ENCODE assay signal across 27 cellular contexts in genomic region chr1:32094721-32095521, GRCh38. TPM values are rescaled to one million over a fixed set of nuclear protein-coding genes. Genes with fewer than 3 reads are reported as not detected.
A peak's percentile ranks its signal among the peaks of the same experiment; 100 is the strongest.
DNase-seq lines count a peak whose midpoint lies in the region; ATAC-seq, FAIRE-seq and TF ChIP-seq lines count a peak whose summit lies in the region.
"Had no signal": no experiment of that assay in that cellular context is flagged by ENCODE, and none has a peak within 500 bp of the region (broad histone marks: within the 10 kb centered on the region; RNA-seq: fewer than 3 reads in every experiment).

No MANE protein-coding gene starts in this region.

- TF ChIP-seq CTCF in HepG2 (CRISPR knock-in tag; IDR thresholded peaks at IDR 0.05) (no peak), transverse colon (IDR thresholded peaks at IDR 0.05) (no peak), Caco-2 (IDR thresholded peaks at IDR 0.05; ENCODE audit: insufficient read depth in 1 of 2, low read depth in 1 of 2, low read length in 1 of 2, severe bottlenecking in 1 of 2, unreplicated experiment in 1 of 2) (no peak), upper lobe of left lung (IDR thresholded peaks at IDR 0.05) (no peak)

- peak overlapping the region; percentile 69 for H3K9ac ChIP-seq in endocrine pancreas (ENCODE audit: control insufficient read depth, insufficient read depth, low read length)
- H3K9ac ChIP-seq in HepG2 (ENCODE audit: insufficient read depth, low read depth, low read length) = no peak overlapping the region

- no peaks in the 10 kb centered on the region for H4K20me1 ChIP-seq in HepG2 (ENCODE audit: insufficient read depth, low read length)

- H3K27ac ChIP-seq in HepG2 (ENCODE audit: extremely low read length, insufficient read depth, low read length) = no peak overlapping the region
- H3K27ac ChIP-seq in transverse colon = peak overlapping the region in 1 of 4 donors; percentile 36
- no peak overlapping the region for H3K27ac ChIP-seq in upper lobe of left lung
- H3K27ac ChIP-seq: RWPE1, sigmoid colon had no signal

- H3K4me1 ChIP-seq in endocrine pancreas (ENCODE audit: control insufficient read depth, insufficient read depth, low read length) (peaks cover 7% of the 10 kb centered on the region), HepG2 (ENCODE audit: insufficient read depth, low read length) (no peaks in the 10 kb centered on the region), transverse colon (no peaks in the 10 kb centered on the region), Caco-2 (no peaks in the 10 kb centered on the region), upper lobe of left lung (no peaks in the 10 kb centered on the region)
- H3K4me1 ChIP-seq: sigmoid colon had no signal

- intact Hi-C loops in activated naive CD4-positive, alpha-beta T cell treated with anti-CD3 and anti-CD28 coated beads for 36 hours (cut with micrococcal nuclease) = no loop called here
- intact Hi-C loops in HepG2 (cut with micrococcal nuclease; ENCODE audit: unreplicated experiment) (no loop called here), transverse colon (cut with DNase I; ENCODE audit: low total_unique reads) (no loop called here), Caco-2 (cut with micrococcal nuclease; ENCODE audit: unreplicated experiment) (no loop called here)

- ATAC-seq in HepG2 (no peak), upper lobe of left lung (ENCODE audit: low FRiP score in 2 of 2) (no peak)
- ATAC-seq: T-cell had no signal

- TF ChIP-seq POLR2A in HepG2 (IDR thresholded peaks at IDR 0.05; ENCODE audit: insufficient read depth in 1 of 2, low read depth in 2 of 2, low read length in 2 of 2) (no peak), transverse colon (IDR thresholded peaks at IDR 0.05) (no peak), upper lobe of left lung (IDR thresholded peaks at IDR 0.05) (no peak)

- TF ChIP-seq EP300 in HepG2 (IDR thresholded peaks at IDR 0.05; ENCODE audit: low read depth in 2 of 2, low read length in 2 of 2) (no peak), HepG2 (CRISPR knock-in tag; IDR thresholded peaks at IDR 0.05; ENCODE audit: borderline replicate concordance) (no peak), transverse colon (IDR thresholded peaks at IDR 0.05; ENCODE audit: low read depth) (no peak), upper lobe of left lung (IDR thresholded peaks at IDR 0.05) (no peak)

- BruUV-seq in HepG2 (replicated peaks; lab: Mats Ljungman, UMichigan) (no TSS peak), Caco-2 (replicated peaks; lab: Mats Ljungman, UMichigan) (no TSS peak)

- no peak for DNase-seq in activated naive CD4-positive, alpha-beta T cell treated with anti-CD3 and anti-CD28 coated beads for 36 hours
- no peak for DNase-seq in activated naive CD4-positive, alpha-beta T cell treated with anti-CD3 and anti-CD28 coated beads, Interleukin-2, amount 50 U/mL, for 16 hours
- DNase-seq in HepG2 (ENCODE audit: low spot score) (no peak), transverse colon (peak; percentile 20), NCI-H2081 (lab: John Stamatoyannopoulos, UW) (no peak), Caco-2 (no peak), upper lobe of left lung (no peak)
- DNase-seq: 8988T; activated B cell treated with CpG ODN at 0.5 μM for 24 hours; activated CD4-positive, alpha-beta T cell treated with anti-CD3 and anti-CD28 coated beads, Interleukin-2, amount 50 U/mL, for 4 hours; activated naive CD8-positive, alpha-beta T cell treated with anti-CD3 and anti-CD28 coated beads for 36 hours; glutamatergic neuron; Karpas-422; kidney; MV-4-11; NCI-H187 treated with DMSO at 0.1 percent for 48 hours; NCI-H526; sigmoid colon; stimulated activated CD4-positive, alpha-beta T cell treated with anti-CD3 and anti-CD28 coated beads, Interleukin-15, amount 100 ng/mL, for 24 hours; stimulated activated naive CD4-positive, alpha-beta T cell; T-cell had no signal

- H3K4me3 ChIP-seq in endocrine pancreas (ENCODE audit: control insufficient read depth, insufficient read depth, low read length) (no peak overlapping the region), HepG2 (replicated peaks in 1 of 3; ENCODE audit: insufficient read depth in 1 of 3, low read depth in 2 of 3, low read length in 3 of 3) (no peak overlapping the region), transverse colon (no peak overlapping the region), Caco-2 (ENCODE audit: low read depth, low read length) (no peak overlapping the region), upper lobe of left lung (no peak overlapping the region)
- H3K4me3 ChIP-seq: lung, sigmoid colon had no signal

- H3K27me3 ChIP-seq in endocrine pancreas (ENCODE audit: control insufficient read depth, insufficient read depth, low read length) (no peaks in the 10 kb centered on the region), HepG2 (ENCODE audit: control insufficient read depth in 1 of 2, insufficient read depth in 2 of 2, low read length in 2 of 2) (no peaks in the 10 kb centered on the region), transverse colon (no peaks in the 10 kb centered on the region), Caco-2 (replicated peaks; ENCODE audit: control insufficient read depth, insufficient read depth, low read length) (no peaks in the 10 kb centered on the region), upper lobe of left lung (no peaks in the 10 kb centered on the region)
- H3K27me3 ChIP-seq: sigmoid colon had no signal

- in situ Hi-C loops in HepG2 (cut with HindIII; ENCODE audit: extremely low pct_ligation_motif_present, low pct_unique_long_range_greater_than_20kb) (no loop called here), transverse colon (cut with MboI; ENCODE audit: low pct_ligation_motif_present in 1 of 4, low pct_unique_long_range_greater_than_20kb in 1 of 4, low sequenced_read_pairs in 3 of 4) (no loop called here)

- H3K79me2 ChIP-seq in HepG2 (ENCODE audit: insufficient read depth, low read length) = no peaks in the 10 kb centered on the region

- no peaks in the 10 kb centered on the region for H3K27me3 Mint-ChIP-seq in activated naive CD4-positive, alpha-beta T cell treated with anti-CD3 and anti-CD28 coated beads for 36 hours (ENCODE audit: low read depth)
- H3K27me3 Mint-ChIP-seq in Caco-2 (ENCODE audit: insufficient read depth, unreplicated experiment) = no peaks in the 10 kb centered on the region
- H3K27me3 Mint-ChIP-seq: activated B cell treated with CpG ODN at 0.5 μM for 24 hours; activated naive CD8-positive, alpha-beta T cell treated with anti-CD3 and anti-CD28 coated beads for 36 hours; T-cell had no signal

- H3K36me3 ChIP-seq in endocrine pancreas (ENCODE audit: control insufficient read depth, insufficient read depth, low read length) = no peaks in the 10 kb centered on the region
- H3K36me3 ChIP-seq in HepG2 (replicated peaks in 1 of 2; ENCODE audit: control insufficient read depth in 1 of 2, insufficient read depth in 2 of 2, low read length in 2 of 2) = peaks cover 19 to 33% of the 10 kb centered on the region in 2 experiments; a peak in 4 of 5 replicates
- H3K36me3 ChIP-seq in transverse colon = peaks cover 0 to 33% (median 8%) of the 10 kb centered on the region in 4 donors
- H3K36me3 ChIP-seq in Caco-2 (ENCODE audit: control insufficient read depth, insufficient read depth, low read length) = no peaks in the 10 kb centered on the region
- peaks cover 5 to 88% (median 57%) of the 10 kb centered on the region in 4 donors for H3K36me3 ChIP-seq in upper lobe of left lung

- H3K4me2 ChIP-seq in HepG2 (ENCODE audit: low read depth, low read length) = no peak overlapping the region

- 92% methylated on average over 6 of the region's 11 CpGs for WGBS in HepG2 (ENCODE audit: low lambda C conversion rate)
- WGBS in transverse colon (ENCODE audit: low coverage in 1 of 2), 2 donors = 82 to 93% methylated on average over 2 to 11 of the region's 11 CpGs
- 93 to 99% methylated on average over 11 of the region's 11 CpGs for WGBS in upper lobe of left lung, 2 donors

- H3K9me3 Mint-ChIP-seq in activated naive CD4-positive, alpha-beta T cell treated with anti-CD3 and anti-CD28 coated beads for 36 hours = no peaks in the 10 kb centered on the region
- H3K9me3 Mint-ChIP-seq in Caco-2 (ENCODE audit: unreplicated experiment) = no peaks in the 10 kb centered on the region
- H3K9me3 Mint-ChIP-seq: activated B cell treated with CpG ODN at 0.5 μM for 24 hours; activated naive CD8-positive, alpha-beta T cell treated with anti-CD3 and anti-CD28 coated beads for 36 hours; T-cell had no signal

- no peaks in the 10 kb centered on the region for H3K4me1 Mint-ChIP-seq in activated naive CD4-positive, alpha-beta T cell treated with anti-CD3 and anti-CD28 coated beads for 36 hours (ENCODE audit: low read depth)
- no peaks in the 10 kb centered on the region for H3K4me1 Mint-ChIP-seq in Caco-2 (ENCODE audit: low read depth, unreplicated experiment)
- H3K4me1 Mint-ChIP-seq: activated B cell treated with CpG ODN at 0.5 μM for 24 hours; activated naive CD8-positive, alpha-beta T cell treated with anti-CD3 and anti-CD28 coated beads for 36 hours; T-cell had no signal

- no peak overlapping the region for H3K4me3 Mint-ChIP-seq in activated naive CD4-positive, alpha-beta T cell treated with anti-CD3 and anti-CD28 coated beads for 36 hours
- no peak overlapping the region for H3K4me3 Mint-ChIP-seq in Caco-2 (ENCODE audit: unreplicated experiment)
- H3K4me3 Mint-ChIP-seq: activated B cell treated with CpG ODN at 0.5 μM for 24 hours; activated naive CD8-positive, alpha-beta T cell treated with anti-CD3 and anti-CD28 coated beads for 36 hours; T-cell had no signal

- H3K9me3 ChIP-seq in endocrine pancreas (ENCODE audit: control insufficient read depth, low read length) (no peaks in the 10 kb centered on the region), HepG2 (ENCODE audit: low read length) (no peaks in the 10 kb centered on the region), transverse colon (no peaks in the 10 kb centered on the region), Caco-2 (no peaks in the 10 kb centered on the region), upper lobe of left lung (no peaks in the 10 kb centered on the region)
- H3K9me3 ChIP-seq: sigmoid colon had no signal

- H2AFZ ChIP-seq in HepG2 (ENCODE audit: low read length) = no peak overlapping the region

- peak overlapping the region; percentile 10 for H3K27ac Mint-ChIP-seq in activated naive CD4-positive, alpha-beta T cell treated with anti-CD3 and anti-CD28 coated beads for 36 hours
- no peak overlapping the region for H3K27ac Mint-ChIP-seq in Caco-2 (ENCODE audit: unreplicated experiment)
- H3K27ac Mint-ChIP-seq: activated B cell treated with CpG ODN at 0.5 μM for 24 hours; activated naive CD8-positive, alpha-beta T cell treated with anti-CD3 and anti-CD28 coated beads for 36 hours had no signal

- POLR2A ChIA-PET in HepG2 (lab: Yijun Ruan, JAX) = interaction anchor here (1.1 to 1.3 kb wide), 2 partner anchors 13 to 22 kb away, joined by 4 read pairs; partner anchors contain the start of genes KPNA6 and TMEM39B
- POLR2A ChIA-PET in Caco-2 (lab: Charles Lee) = no interaction called here

- CTCF ChIA-PET in activated naive CD4-positive, alpha-beta T cell treated with anti-CD3 and anti-CD28 coated beads for 36 hours (lab: Charles Lee) = interaction anchor here (0.6 kb wide), 1 partner anchor 14 kb away, joined by 3 read pairs; no protein-coding TSS in a partner anchor
- CTCF ChIA-PET in HepG2 (lab: Yijun Ruan, JAX; ENCODE audit: low intra/inter-chr PET ratio, low total read pairs) (no interaction called here), Caco-2 (lab: Charles Lee) (interaction anchor here (0.5 kb wide), 1 partner anchor 13 kb away, joined by 3 read pairs; the partner anchor contains the start of gene KPNA6)

- TF ChIP-seq RAD21 in HepG2 (CRISPR knock-in tag; IDR thresholded peaks at IDR 0.05) = no peak

- FAIRE-seq in HepG2 (lab: Jason Lieb, UNC) = no peak
- FAIRE-seq: astrocyte, D721Med, H1, kidney had no signal

- H3K36me3 Mint-ChIP-seq in activated naive CD4-positive, alpha-beta T cell treated with anti-CD3 and anti-CD28 coated beads for 36 hours (ENCODE audit: low read depth) = peaks cover 33% of the 10 kb centered on the region
- peaks cover 17% of the 10 kb centered on the region for H3K36me3 Mint-ChIP-seq in Caco-2 (ENCODE audit: insufficient read depth, unreplicated experiment)

RNA-seq across cellular contexts. Expression of gene KPNA6, which starts 12.9 kb away (rescaled TPM):
- total RNA-seq in activated naive CD4-positive, alpha-beta T cell treated with anti-CD3 and anti-CD28 coated beads for 36 hours = 10 to 100 TPM; 74.5 to 75.0 TPM
- 47.5 and 111 TPM in 2 replicates for total RNA-seq in HepG2 (2016; rRNA removed; fragmentation: Illumina TruSeq; extraction: Trizol)
- 6.5 and 6.8 TPM in 2 replicates for total RNA-seq in HepG2 (2016; cell fraction: cytosol; rRNA removed; fragmentation: Illumina TruSeq; extraction: Trizol; ENCODE audit: low read depth)
- total RNA-seq in HepG2 (2016; cell fraction: insoluble cytoplasmic fraction; rRNA removed; fragmentation: Illumina TruSeq; extraction: Trizol) = 45.2 and 102 TPM in 2 replicates
- 10.4 and 10.9 TPM in 2 replicates for total RNA-seq in HepG2 (2016; cell fraction: membrane; rRNA removed; fragmentation: Illumina TruSeq; extraction: Trizol)
- total RNA-seq in HepG2 (2016; cell fraction: nucleus; rRNA removed; fragmentation: Illumina TruSeq; extraction: Trizol) = 29.9 and 31.0 TPM in 2 replicates
- polyA plus RNA-seq in HepG2 (2011; rRNA removed) = 18.6 and 22.0 TPM in 2 replicates
- polyA plus RNA-seq in HepG2 (2011; cell fraction: cytosol; rRNA removed) = 14.3 and 18.5 TPM in 2 replicates
- 9.5 and 12.0 TPM in 2 replicates for polyA plus RNA-seq in HepG2 (2011; cell fraction: nucleus; rRNA removed)
- 12.5 and 14.5 TPM in 2 replicates for polyA plus RNA-seq in HepG2 (2012)
- 0.94 and 1.1 TPM in 2 replicates for polyA plus RNA-seq in HepG2 (2016; cell fraction: cytosol; fragmentation: Illumina TruSeq; extraction: Trizol; ENCODE audit: low read depth)
- 28.1 and 30.9 TPM in 2 replicates for polyA plus RNA-seq in HepG2 (2016; cell fraction: insoluble cytoplasmic fraction; fragmentation: Illumina TruSeq; extraction: Trizol; ENCODE audit: low read depth)
- polyA plus RNA-seq in HepG2 (2016; cell fraction: membrane; fragmentation: Illumina TruSeq; extraction: Trizol; ENCODE audit: low read depth) = 2.8 and 3.0 TPM in 2 replicates
- 21.6 and 24.1 TPM in 2 replicates for polyA plus RNA-seq in HepG2 (2016; cell fraction: nucleus; fragmentation: Illumina TruSeq; extraction: Trizol; ENCODE audit: insufficient read depth, low read depth)
- 46.5 and 64.8 TPM in 2 replicates for polyA minus RNA-seq in HepG2 (2011; rRNA and poly(A)+ RNA removed; ENCODE audit: low replicate concordance)
- polyA minus RNA-seq in HepG2 (2011; cell fraction: cytosol; rRNA and poly(A)+ RNA removed) = 22.9 and 31.6 TPM in 2 replicates
- polyA minus RNA-seq in HepG2 (2011; cell fraction: nucleus; rRNA and poly(A)+ RNA removed) = 14.4 and 17.8 TPM in 2 replicates
- total RNA-seq in transverse colon = 10 to 100 TPM; 20.5 to 30.5 (median 25.4) TPM
- total RNA-seq in Caco-2 (2022) = 49.8 and 52.8 TPM in 2 replicates
- total RNA-seq in upper lobe of left lung = 10 to 100 TPM; 16.8 to 53.8 (median 42.0) TPM

RNA-seq across cellular contexts. Expression of gene TMEM39B, which starts 22.2 kb away (rescaled TPM):
- 10 to 100 TPM; 17.2 to 17.6 TPM for total RNA-seq in activated naive CD4-positive, alpha-beta T cell treated with anti-CD3 and anti-CD28 coated beads for 36 hours
- 3.1 and 4.9 TPM in 2 replicates for total RNA-seq in HepG2 (2016; rRNA removed; fragmentation: Illumina TruSeq; extraction: Trizol)
- total RNA-seq in HepG2 (2016; cell fraction: cytosol; rRNA removed; fragmentation: Illumina TruSeq; extraction: Trizol; ENCODE audit: low read depth) = 2.9 and 3.2 TPM in 2 replicates
- total RNA-seq in HepG2 (2016; cell fraction: insoluble cytoplasmic fraction; rRNA removed; fragmentation: Illumina TruSeq; extraction: Trizol) = 3.4 and 4.4 TPM in 2 replicates
- 4.0 and 4.6 TPM in 2 replicates for total RNA-seq in HepG2 (2016; cell fraction: membrane; rRNA removed; fragmentation: Illumina TruSeq; extraction: Trizol)
- 4.6 and 5.6 TPM in 2 replicates for total RNA-seq in HepG2 (2016; cell fraction: nucleus; rRNA removed; fragmentation: Illumina TruSeq; extraction: Trizol)
- polyA plus RNA-seq in HepG2 (2011; rRNA removed) = 10.4 and 12.9 TPM in 2 replicates
- polyA plus RNA-seq in HepG2 (2011; cell fraction: cytosol; rRNA removed) = 8.0 and 13.2 TPM in 2 replicates
- polyA plus RNA-seq in HepG2 (2011; cell fraction: nucleus; rRNA removed) = 15.7 and 16.8 TPM in 2 replicates
- polyA plus RNA-seq in HepG2 (2012) = 9.8 and 10.0 TPM in 2 replicates
- 4.1 and 4.5 TPM in 2 replicates for polyA plus RNA-seq in HepG2 (2016; cell fraction: cytosol; fragmentation: Illumina TruSeq; extraction: Trizol; ENCODE audit: low read depth)
- polyA plus RNA-seq in HepG2 (2016; cell fraction: insoluble cytoplasmic fraction; fragmentation: Illumina TruSeq; extraction: Trizol; ENCODE audit: low read depth) = 5.8 and 5.9 TPM in 2 replicates
- polyA plus RNA-seq in HepG2 (2016; cell fraction: membrane; fragmentation: Illumina TruSeq; extraction: Trizol; ENCODE audit: low read depth) = 4.4 and 4.9 TPM in 2 replicates
- polyA plus RNA-seq in HepG2 (2016; cell fraction: nucleus; fragmentation: Illumina TruSeq; extraction: Trizol; ENCODE audit: insufficient read depth, low read depth) = 13.8 and 13.9 TPM in 2 replicates
- 26.1 and 27.9 TPM in 2 replicates for polyA minus RNA-seq in HepG2 (2011; rRNA and poly(A)+ RNA removed; ENCODE audit: low replicate concordance)
- polyA minus RNA-seq in HepG2 (2011; cell fraction: cytosol; rRNA and poly(A)+ RNA removed) = 8.2 and 9.8 TPM in 2 replicates
- polyA minus RNA-seq in HepG2 (2011; cell fraction: nucleus; rRNA and poly(A)+ RNA removed) = 5.3 and 6.3 TPM in 2 replicates
- total RNA-seq in transverse colon = 10 to 100 TPM in 1 of 4 donors, 1 to 10 TPM in 3; 2.6 to 35.8 (median 3.5) TPM
- total RNA-seq in Caco-2 (2022) = 9.8 and 12.1 TPM in 2 replicates
- 10 to 100 TPM in 3 of 6 donors, 1 to 10 TPM in 3; 5.0 to 22.1 (median 10.2) TPM for total RNA-seq in upper lobe of left lung
